In the genomic region with DNA sequence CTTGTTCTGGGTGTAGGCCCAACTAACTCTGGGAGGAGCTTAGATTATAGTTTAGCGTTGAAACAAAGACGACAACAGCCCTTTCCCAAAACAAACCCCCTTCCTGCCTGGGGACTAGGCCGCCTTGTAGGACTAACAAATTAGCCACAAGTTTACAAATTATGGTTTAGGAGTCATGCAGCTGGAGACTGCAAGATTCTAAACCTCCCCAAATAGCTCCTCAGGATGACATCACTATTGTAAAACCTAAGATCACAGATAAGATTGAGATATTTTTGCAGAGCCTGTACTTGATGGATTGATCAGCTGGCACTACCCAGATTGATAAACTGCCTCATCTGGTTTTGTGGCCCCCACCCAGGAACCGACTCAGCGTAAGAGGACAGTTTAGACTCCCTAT, we compare ENCODE assay signal across 2 cellular contexts.
TF ChIP-seq lines count a peak whose summit lies in the region.

No MANE protein-coding gene starts in this region.

TF ChIP-seq in HCT116, 20 proteins besides CTCF, POLR2A, EP300 and RAD21:
- TF ChIP-seq ATF3 (IDR thresholded peaks at IDR 0.05): no peak

TF ChIP-seq in GM23338, 12 proteins besides CTCF, POLR2A, EP300 and RAD21:
- no peak for TF ChIP-seq STAT1 (IDR thresholded peaks at IDR 0.05; ENCODE audit: unreplicated experiment)
- no peak for TF ChIP-seq REST (IDR thresholded peaks at IDR 0.05; ENCODE audit: unreplicated experiment)
- no peak for TF ChIP-seq CREB1 (CRISPR knock-in tag; IDR thresholded peaks at IDR 0.05; ENCODE audit: low read depth)
- TF ChIP-seq, protein P1, sequence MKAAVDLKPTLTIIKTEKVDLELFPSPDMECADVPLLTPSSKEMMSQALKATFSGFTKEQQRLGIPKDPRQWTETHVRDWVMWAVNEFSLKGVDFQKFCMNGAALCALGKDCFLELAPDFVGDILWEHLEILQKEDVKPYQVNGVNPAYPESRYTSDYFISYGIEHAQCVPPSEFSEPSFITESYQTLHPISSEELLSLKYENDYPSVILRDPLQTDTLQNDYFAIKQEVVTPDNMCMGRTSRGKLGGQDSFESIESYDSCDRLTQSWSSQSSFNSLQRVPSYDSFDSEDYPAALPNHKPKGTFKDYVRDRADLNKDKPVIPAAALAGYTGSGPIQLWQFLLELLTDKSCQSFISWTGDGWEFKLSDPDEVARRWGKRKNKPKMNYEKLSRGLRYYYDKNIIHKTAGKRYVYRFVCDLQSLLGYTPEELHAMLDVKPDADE (IDR thresholded peaks at IDR 0.05): no peak
- no peak for TF ChIP-seq EZH2 (IDR thresholded peaks at IDR 0.05; ENCODE audit: low read depth, unreplicated experiment)
- no peak for TF ChIP-seq POLR2AphosphoS5 (IDR thresholded peaks at IDR 0.05; ENCODE audit: low read depth)
- TF ChIP-seq NANOG (IDR thresholded peaks at IDR 0.05; ENCODE audit: borderline replicate concordance): no peak
- TF ChIP-seq ZNF462 (CRISPR knock-in tag; IDR thresholded peaks at IDR 0.05): no peak
- TF ChIP-seq ZNF331 (CRISPR knock-in tag; IDR thresholded peaks at IDR 0.05; ENCODE audit: low read depth): no peak
- no peak for TF ChIP-seq EZH2phosphoT487 (IDR thresholded peaks at IDR 0.05; ENCODE audit: unreplicated experiment)
